ENCODE assay signal across 8 cellular contexts in the genomic region with DNA sequence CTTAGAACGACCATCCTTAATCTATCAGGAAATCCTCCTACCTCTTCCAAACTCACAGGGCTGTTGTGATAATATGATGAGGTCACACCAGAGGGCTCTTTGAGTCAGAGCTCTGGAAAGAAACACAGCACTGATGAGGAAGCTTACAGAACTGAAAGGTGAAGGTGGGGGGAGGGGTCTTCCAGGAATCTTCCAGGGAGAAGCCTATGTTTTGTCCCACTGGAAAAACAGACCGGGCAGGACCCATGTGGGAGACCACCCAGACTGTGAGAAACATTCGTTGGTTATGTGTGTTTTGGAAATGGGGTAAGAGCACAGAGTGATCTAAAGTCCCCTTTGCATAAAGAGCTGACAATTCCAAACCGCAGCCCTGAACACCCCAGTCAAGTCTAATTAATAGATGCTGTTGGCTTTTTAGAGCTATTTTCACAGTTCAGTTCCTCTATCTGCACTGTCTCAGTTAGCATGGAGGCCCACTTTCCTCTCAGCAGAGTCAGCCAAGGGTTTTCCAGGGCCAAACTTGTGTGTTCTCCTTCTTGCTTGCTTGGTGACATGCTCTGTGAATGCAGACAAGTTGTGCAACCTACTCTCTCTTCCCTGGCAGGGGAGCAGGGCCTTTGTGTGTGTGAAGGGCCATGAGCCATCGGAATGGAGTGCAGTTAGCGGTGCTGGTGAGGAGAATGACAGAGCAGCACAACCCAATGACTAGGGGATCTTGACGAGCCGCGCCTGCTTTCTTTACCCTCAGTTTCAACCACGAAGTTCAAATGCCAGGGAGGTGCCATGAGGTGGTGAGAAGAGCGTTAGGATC. TPM values are rescaled to one million over a fixed set of nuclear protein-coding genes. Genes with fewer than 3 reads are reported as not detected.
DNase-seq lines count a peak whose midpoint lies in the region; ATAC-seq and TF ChIP-seq lines count a peak whose summit lies in the region.

No MANE protein-coding gene starts in this region.

- peak overlapping the region; percentile 40 for H3K4me2 ChIP-seq in OCI-LY3 (ENCODE audit: low read length)

- H3K9me3 ChIP-seq in OCI-LY3 (ENCODE audit: insufficient read depth, low read length), result peaks cover 5% of the 10 kb centered on the region; the same call in 1 of the 2 replicates

- no peak overlapping the region for H3K9ac ChIP-seq in OCI-LY3 (ENCODE audit: low read length)

- TF ChIP-seq CTCF in OCI-LY3 (IDR thresholded peaks at IDR 0.05; ENCODE audit: low read depth, low read length) (no peak), epithelial cell of esophagus (IDR thresholded peaks at IDR 0.05; ENCODE audit: insufficient read depth, low read depth, low read length, missing control alignments) (no peak), CD14-positive monocyte (IDR thresholded peaks at IDR 0.05) (no peak), natural killer cell (IDR thresholded peaks at IDR 0.05) (no peak)

- H3K4me1 ChIP-seq in OCI-LY3 (ENCODE audit: low read length), result peaks cover 37% of the 10 kb centered on the region

- ATAC-seq in natural killer cell, result no peak

- H3K27me3 ChIP-seq in OCI-LY3 (ENCODE audit: low read depth, low read length), result peaks cover 32% of the 10 kb centered on the region

- H3K4me3 Mint-ChIP-seq in CD14-positive monocyte (no peak overlapping the region), natural killer cell (no peak overlapping the region)

- no peak overlapping the region for H3K27ac ChIP-seq in OCI-LY3 (ENCODE audit: low read length)

- no peaks in the 10 kb centered on the region for H3K36me3 Mint-ChIP-seq in CD14-positive monocyte
- H3K36me3 Mint-ChIP-seq in natural killer cell, result no peaks in the 10 kb centered on the region

- DNase-seq in Caki2 (ENCODE audit: low read depth) (peak; percentile 61), epithelial cell of esophagus (ENCODE audit: low read depth) (peak; percentile 99), non-pigmented ciliary epithelial cell (ENCODE audit: low read depth) (peak; percentile 88), OCI-M2 (lab: John Stamatoyannopoulos, UW; ENCODE audit: unreplicated experiment) (no peak), CD14-positive monocyte (ENCODE audit: low spot score) (no peak), natural killer cell (no peak), germinal center (ENCODE audit: low spot score) (no peak)

- H3K4me3 ChIP-seq in OCI-LY3 (ENCODE audit: low read length), result no peak overlapping the region
- no peak overlapping the region for H3K4me3 ChIP-seq in epithelial cell of esophagus (ENCODE audit: low read length)

- H4K20me1 ChIP-seq in OCI-LY3 (ENCODE audit: insufficient read depth, low read length), result no peaks in the 10 kb centered on the region

- no peaks in the 10 kb centered on the region for H3K79me2 ChIP-seq in OCI-LY3 (ENCODE audit: low read length)

- H3K27ac Mint-ChIP-seq in CD14-positive monocyte (peak overlapping the region in 3 of 7 donors; percentile 12 to 59 (median 44)), natural killer cell (no peak overlapping the region)

- H2AFZ ChIP-seq in OCI-LY3 (ENCODE audit: low read depth, low read length), result no peak overlapping the region

- H3K27me3 Mint-ChIP-seq in CD14-positive monocyte (ENCODE audit: low read depth in 3 of 3), result peaks cover 2 to 5% (median 5%) of the 10 kb centered on the region in 3 donors
- H3K27me3 Mint-ChIP-seq in natural killer cell (ENCODE audit: low read depth in 2 of 2), result peaks cover 0 to 16% of the 10 kb centered on the region in 2 donors

- peaks cover 22% of the 10 kb centered on the region for H3K4me1 Mint-ChIP-seq in CD14-positive monocyte
- peaks cover 0 to 3% of the 10 kb centered on the region in 2 donors for H3K4me1 Mint-ChIP-seq in natural killer cell

- H3K9me3 Mint-ChIP-seq in CD14-positive monocyte (no peaks in the 10 kb centered on the region), natural killer cell (no peaks in the 10 kb centered on the region)

- intact Hi-C loops in CD14-positive monocyte (cut with micrococcal nuclease), result no loop called here
- intact Hi-C loops in natural killer cell (cut with micrococcal nuclease), result no loop called here

- H3K36me3 ChIP-seq in OCI-LY3 (replicated peaks; ENCODE audit: low read depth, low read length), result no peaks in the 10 kb centered on the region

- in situ Hi-C loops in Caki2 (cut with HindIII; ENCODE audit: low pct_unique_long_range_greater_than_20kb, low sequenced_read_pairs), result no loop called here

RNA-seq across cellular contexts. Expression of a gene that starts 12.3 kb away (rescaled TPM):
- 162 and 199 TPM in 2 replicates for total RNA-seq in Caki2 (2014; rRNA removed; shearing (Covaris generic); ENCODE audit: low replicate concordance)
- polyA plus RNA-seq in CD14-positive monocyte, result not detected
- total RNA-seq in natural killer cell, result 1 to 10 TPM in 2 of 3 donors, under 1 TPM in 1; 0.63 to 1.7 (median 1.1) TPM

RNA-seq across cellular contexts. Expression of a gene that starts 35.2 kb away (rescaled TPM):
- total RNA-seq in Caki2 (2014; rRNA removed; shearing (Covaris generic); ENCODE audit: low replicate concordance), result not detected in 2 replicates
- polyA plus RNA-seq in CD14-positive monocyte, result not detected
- under 1 TPM in 1 of 3 donors, not detected in 2; 0.08 TPM for total RNA-seq in natural killer cell

RNA-seq across cellular contexts. Expression of a gene that starts 50.2 kb away (rescaled TPM):
- total RNA-seq in Caki2 (2014; rRNA removed; shearing (Covaris generic); ENCODE audit: low replicate concordance), result 235 and 239 TPM in 2 replicates
- polyA plus RNA-seq in CD14-positive monocyte, result 100 to 1,000 TPM in 1 of 2 donors, 10 to 100 TPM in 1; 98.8 to 111 TPM
- total RNA-seq in natural killer cell, result 10 to 100 TPM; 36.9 to 48.4 (median 44.1) TPM

RNA-seq across cellular contexts. Expression of a gene that starts 57.6 kb away (rescaled TPM):
- 3.6 TPM in 1 of 2 replicates, not detected in the other for total RNA-seq in Caki2 (2014; rRNA removed; shearing (Covaris generic); ENCODE audit: low replicate concordance)
- not detected for polyA plus RNA-seq in CD14-positive monocyte
- under 1 TPM in 1 of 3 donors, not detected in 2; 0.68 TPM for total RNA-seq in natural killer cell

Comparison
In these comparisons a context has a peak if more than half of its experiments do, and no peak if none do; other contexts are left out.
1. DNase-seq: peak in Caki2 (single experiment), epithelial cell of esophagus (single experiment) and non-pigmented ciliary epithelial cell (single experiment); none in OCI-M2 (single experiment), CD14-positive monocyte (single experiment), natural killer cell (single experiment) and germinal center (single experiment).
2. RNA of a gene that starts 12.3 kb away (total RNA-seq): 162 to 199 TPM in Caki2; 0.63 to 1.7 TPM in natural killer cell; every median in the first group is over 10 times any median in the second.